In the genomic region with DNA sequence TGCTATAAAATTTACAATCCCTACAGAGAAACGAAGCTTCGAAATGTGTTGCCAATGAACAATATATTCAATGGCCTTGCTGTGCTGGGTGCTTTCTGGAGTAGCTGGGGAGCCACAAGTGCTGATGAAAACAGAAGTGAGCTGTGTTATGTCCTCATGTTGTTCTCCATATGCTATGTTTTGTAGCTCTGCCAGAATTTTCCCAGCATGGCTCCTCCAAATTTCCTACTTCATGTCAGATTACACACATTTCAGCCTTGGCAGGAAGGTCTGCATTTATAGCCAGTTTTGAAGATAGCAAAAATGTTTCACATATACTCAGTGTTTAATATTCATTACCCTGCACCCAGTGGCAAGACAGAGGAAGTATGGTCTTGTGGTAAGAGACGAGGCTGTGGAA, we compare ENCODE assay signal across 29 cellular contexts. TPM values are rescaled to one million over a fixed set of nuclear protein-coding genes. Genes with fewer than 3 reads are reported as not detected.
"Had no signal": no experiment of that assay in that cellular context is flagged by ENCODE, and none has a peak within 500 bp of the region (broad histone marks: within the 10 kb centered on the region; RNA-seq: fewer than 3 reads in every experiment).

No MANE protein-coding gene starts in this region.

- H3K27ac ChIP-seq: body of pancreas, esophagus muscularis mucosa, foreskin keratinocyte, gastrocnemius medialis, heart left ventricle, VCaP had no signal

- H3K27me3 ChIP-seq: body of pancreas, esophagus muscularis mucosa, foreskin keratinocyte, gastrocnemius medialis, heart left ventricle had no signal

- DNase-seq: activated CD4-positive, alpha-beta T cell treated with anti-CD3 and anti-CD28 coated beads for 48 hours; activated CD4-positive, alpha-beta T cell treated with anti-CD3 and anti-CD28 coated beads, Interleukin-2, amount 50 U/mL, for 1 hour; activated CD4-positive, alpha-beta T cell treated with anti-CD3 and anti-CD28 coated beads, Interleukin-2, amount 50 U/mL, for 48 hours; activated CD8-positive, alpha-beta memory T cell treated with anti-CD3 and anti-CD28 coated beads for 24 hours; activated CD8-positive, alpha-beta T cell treated with anti-CD3 and anti-CD28 coated beads for 36 hours; activated effector memory CD4-positive, alpha-beta T cell treated with Interleukin-2 at 50 U/mL for 16 hours; activated gamma-delta T cell treated with Interleukin-2 at 50 U/mL for 16 hours; activated naive CD4-positive, alpha-beta T cell treated with anti-CD3 and anti-CD28 coated beads, Interleukin-2, amount 50 U/mL, for 16 hours; activated naive CD4-positive, alpha-beta T cell treated with Interleukin-2 at 50 U/mL for 16 hours; activated T-cell treated with anti-CD3 and anti-CD28 coated beads, Interleukin-2, amount 50 U/mL, for 4 hours; amniotic stem cell; body of pancreas; cortex of kidney; dermis blood vessel endothelial cell; effector CD4-positive, alpha-beta T cell; effector memory CD8-positive, alpha-beta T cell; erythroblast; foreskin keratinocyte; gastrocnemius medialis; glutamatergic neuron; heart left ventricle; T-helper 2 cell had no signal

- H3K27me3 Mint-ChIP-seq: activated naive CD8-positive, alpha-beta T cell; activated T-helper 17 cell treated with anti-CD3 and anti-CD28 coated beads, Interleukin-2, amount 50 U/mL, for 72 hours had no signal

- H3K4me1 Mint-ChIP-seq: activated T-helper 17 cell treated with anti-CD3 and anti-CD28 coated beads, Interleukin-2, amount 50 U/mL, for 72 hours; WTC11 had no signal

- H3K9me3 Mint-ChIP-seq: activated CD8-positive, alpha-beta T cell treated with anti-CD3 and anti-CD28 coated beads for 36 hours; activated T-cell treated with anti-CD3 and anti-CD28 coated beads, Interleukin-2, amount 50 U/mL, for 4 hours; activated T-helper 17 cell treated with anti-CD3 and anti-CD28 coated beads, Interleukin-2, amount 50 U/mL, for 72 hours; effector memory CD8-positive, alpha-beta T cell; WTC11 had no signal

- H3K36me3 ChIP-seq: esophagus muscularis mucosa, gastrocnemius medialis, heart left ventricle had no signal

- H3K4me1 ChIP-seq: body of pancreas, esophagus muscularis mucosa, foreskin keratinocyte, gastrocnemius medialis, heart left ventricle had no signal

- H3K36me3 Mint-ChIP-seq: activated naive CD8-positive, alpha-beta T cell; WTC11 had no signal

- H3K4me3 ChIP-seq: body of pancreas, esophagus muscularis mucosa, gastrocnemius medialis, heart left ventricle had no signal

- H3K27ac Mint-ChIP-seq: activated CD8-positive, alpha-beta T cell treated with anti-CD3 and anti-CD28 coated beads for 36 hours; activated naive CD8-positive, alpha-beta T cell; activated T-helper 17 cell treated with anti-CD3 and anti-CD28 coated beads, Interleukin-2, amount 50 U/mL, for 72 hours; effector memory CD8-positive, alpha-beta T cell; WTC11 had no signal

- H3K9me3 ChIP-seq: body of pancreas, esophagus muscularis mucosa, gastrocnemius medialis, heart left ventricle had no signal

- H3K4me3 Mint-ChIP-seq: activated CD8-positive, alpha-beta T cell treated with anti-CD3 and anti-CD28 coated beads for 36 hours; activated naive CD8-positive, alpha-beta T cell; activated T-cell treated with anti-CD3 and anti-CD28 coated beads, Interleukin-2, amount 50 U/mL, for 4 hours; activated T-helper 17 cell treated with anti-CD3 and anti-CD28 coated beads, Interleukin-2, amount 50 U/mL, for 72 hours; effector memory CD8-positive, alpha-beta T cell; WTC11 had no signal

RNA-seq across cellular contexts. Expression of a gene that starts 22.6 kb away (rescaled TPM):
- total RNA-seq: activated CD8-positive, alpha-beta T cell treated with anti-CD3 and anti-CD28 coated beads for 36 hours; activated T-cell treated with anti-CD3 and anti-CD28 coated beads, Interleukin-2, amount 50 U/mL, for 4 hours; activated T-helper 17 cell treated with anti-CD3 and anti-CD28 coated beads, Interleukin-2, amount 50 U/mL, for 72 hours; body of pancreas; chondrocyte; dermis blood vessel endothelial cell; esophagus muscularis mucosa; foreskin keratinocyte; gastrocnemius medialis; T-helper 1 cell treated with Interleukin-12 subunit alpha and Interleukin-12 subunit beta and Interleukin-4 antibody, amounts not matched to agents 30 ng/mL and 1 ng/mL, for 36 hours; WTC11 had no signal
